Comparison of ENCODE assay signal across 16 cellular contexts in genomic region chr7:30160329-30160728, GRCh38. TPM values are rescaled to one million over a fixed set of nuclear protein-coding genes. Genes with fewer than 3 reads are reported as not detected.
A peak's percentile ranks its signal among the peaks of the same experiment; 100 is the strongest.
DNase-seq lines count a peak whose midpoint lies in the region; ATAC-seq and TF ChIP-seq lines count a peak whose summit lies in the region.
"Had no signal": no experiment of that assay in that cellular context is flagged by ENCODE, and none has a peak within 500 bp of the region (broad histone marks: within the 10 kb centered on the region; RNA-seq: fewer than 3 reads in every experiment).

No MANE protein-coding gene starts in this region.

- ATAC-seq in gastroesophageal sphincter, result no peak
- no peak for ATAC-seq in GM21515 (IDR thresholded peaks at IDR 0.05; ENCODE audit: unreplicated experiment)
- ATAC-seq: naive thymus-derived CD8-positive, alpha-beta T cell had no signal

- TF ChIP-seq EP300 in gastroesophageal sphincter (IDR thresholded peaks at IDR 0.05), result no peak

- H3K9me3 ChIP-seq in gastroesophageal sphincter, result no peaks in the 10 kb centered on the region
- H3K9me3 ChIP-seq: SJCRH30, vagina had no signal

- peaks cover 77% of the 10 kb centered on the region for H3K4me1 Mint-ChIP-seq in activated naive CD4-positive, alpha-beta T cell treated with anti-CD3 and anti-CD28 coated beads, Interleukin-2, amount 10 ng/mL, durations not matched to agents 7 days and 5 days

- DNase-seq in activated naive CD4-positive, alpha-beta T cell treated with anti-CD3 and anti-CD28 coated beads, Interleukin-2, amount 10 ng/mL, durations not matched to agents 7 days and 5 days, result no peak
- DNase-seq in activated naive CD4-positive, alpha-beta T cell (lab: John Stamatoyannopoulos, UW), result no peak
- DNase-seq in OCI-M1 (lab: John Stamatoyannopoulos, UW) (peak; percentile 19), hippocampal formation (lab: John Stamatoyannopoulos, UW) (no peak), cerebellar cortex (ENCODE audit: low spot score) (no peak)
- DNase-seq: naive thymus-derived CD8-positive, alpha-beta T cell; NCI-H2081 treated with DMSO at 0.1 percent for 48 hours; stimulated activated naive CD4-positive, alpha-beta T cell treated with Interleukin-2 at 50 U/mL for 16 hours had no signal

- peaks cover 0 to 45% of the 10 kb centered on the region in 2 donors for H3K36me3 ChIP-seq in gastroesophageal sphincter
- H3K36me3 ChIP-seq: SJCRH30, vagina had no signal

- no peak for TF ChIP-seq POLR2A in gastroesophageal sphincter (IDR thresholded peaks at IDR 0.05)

- WGBS in gastroesophageal sphincter (ENCODE audit: low coverage in 1 of 2), 2 donors, result 64 to 79% methylated on average over 1 to 2 of the region's 2 CpGs

- H3K9me3 Mint-ChIP-seq in activated naive CD4-positive, alpha-beta T cell treated with anti-CD3 and anti-CD28 coated beads, Interleukin-2, amount 10 ng/mL, durations not matched to agents 7 days and 5 days, result no peaks in the 10 kb centered on the region
- H3K9me3 Mint-ChIP-seq: activated naive CD4-positive, alpha-beta T cell treated with anti-CD3 and anti-CD28 coated beads for 36 hours; brain; HFFc6; naive thymus-derived CD8-positive, alpha-beta T cell had no signal

- TF ChIP-seq CTCF in gastroesophageal sphincter (IDR thresholded peaks at IDR 0.05), result no peak

- H3K4me3 ChIP-seq in gastroesophageal sphincter, result no peak overlapping the region
- H3K4me3 ChIP-seq: SJCRH30, vagina had no signal

- H3K36me3 Mint-ChIP-seq in activated naive CD4-positive, alpha-beta T cell treated with anti-CD3 and anti-CD28 coated beads, Interleukin-2, amount 10 ng/mL, durations not matched to agents 7 days and 5 days, result no peaks in the 10 kb centered on the region
- H3K36me3 Mint-ChIP-seq: naive thymus-derived CD8-positive, alpha-beta T cell had no signal

- no peaks in the 10 kb centered on the region for H3K27me3 ChIP-seq in gastroesophageal sphincter
- H3K27me3 ChIP-seq: SJCRH30, vagina had no signal

- H3K27me3 Mint-ChIP-seq in activated naive CD4-positive, alpha-beta T cell treated with anti-CD3 and anti-CD28 coated beads, Interleukin-2, amount 10 ng/mL, durations not matched to agents 7 days and 5 days, result peaks cover 3% of the 10 kb centered on the region
- H3K27me3 Mint-ChIP-seq: brain; naive thymus-derived CD8-positive, alpha-beta T cell had no signal

- H3K27ac ChIP-seq in gastroesophageal sphincter (peak overlapping the region in 3 of 4 donors; percentile 11 to 38 (median 25)), temporal lobe (ENCODE audit: low read depth, low read length) (peak overlapping the region; percentile 62)
- H3K27ac ChIP-seq: SJCRH30, vagina had no signal

- H3K4me1 ChIP-seq in gastroesophageal sphincter, result peaks cover 0 to 63% (median 8%) of the 10 kb centered on the region in 3 donors

- no peak overlapping the region for H3K4me3 Mint-ChIP-seq in activated naive CD4-positive, alpha-beta T cell treated with anti-CD3 and anti-CD28 coated beads, Interleukin-2, amount 10 ng/mL, durations not matched to agents 7 days and 5 days
- H3K4me3 Mint-ChIP-seq: activated naive CD4-positive, alpha-beta T cell treated with anti-CD3 and anti-CD28 coated beads for 36 hours; brain; HFFc6 had no signal

- peak overlapping the region; percentile 2 for H3K27ac Mint-ChIP-seq in activated naive CD4-positive, alpha-beta T cell treated with anti-CD3 and anti-CD28 coated beads, Interleukin-2, amount 10 ng/mL, durations not matched to agents 7 days and 5 days
- H3K27ac Mint-ChIP-seq: activated naive CD4-positive, alpha-beta T cell treated with anti-CD3 and anti-CD28 coated beads for 36 hours; HFFc6 had no signal

- CTCF ChIA-PET in activated naive CD4-positive, alpha-beta T cell treated with anti-CD3 and anti-CD28 coated beads, Interleukin-2, amount 10 ng/mL, durations not matched to agents 7 days and 5 days (lab: Charles Lee), result interaction anchor here (0.9 to 1.2 kb wide), 2 partner anchors 13 to 16 kb away, joined by 3 read pairs; no protein-coding TSS in a partner anchor

RNA-seq across cellular contexts. Expression of gene MTURN, which starts 25.5 kb away (rescaled TPM):
- total RNA-seq in gastroesophageal sphincter (100 to 1,000 TPM; 196 to 252 (median 225) TPM), temporal lobe (281 TPM)
